Comparison of ENCODE assay signal across 23 cellular contexts in genomic region chr9:111056554-111056953, GRCh38. TPM values are rescaled to one million over a fixed set of nuclear protein-coding genes. Genes with fewer than 3 reads are reported as not detected.
DNase-seq lines count a peak whose midpoint lies in the region; ATAC-seq and TF ChIP-seq lines count a peak whose summit lies in the region.
"Had no signal": no experiment of that assay in that cellular context is flagged by ENCODE, and none has a peak within 500 bp of the region (broad histone marks: within the 10 kb centered on the region; RNA-seq: fewer than 3 reads in every experiment).

No MANE protein-coding gene starts in this region.

- TF ChIP-seq EP300 in gastroesophageal sphincter (IDR thresholded peaks at IDR 0.05), result no peak

- H3K4me1 ChIP-seq in hepatocyte (ENCODE audit: insufficient read depth) (no peaks in the 10 kb centered on the region), gastroesophageal sphincter (no peaks in the 10 kb centered on the region)
- H3K4me1 ChIP-seq: A549 had no signal

- H3K36me3 ChIP-seq in hepatocyte (replicated peaks; ENCODE audit: insufficient read depth, low read depth) (no peaks in the 10 kb centered on the region), gastroesophageal sphincter (no peaks in the 10 kb centered on the region)

- no peak overlapping the region for H2AFZ ChIP-seq in hepatocyte

- 68% methylated on average over 3 of the region's 3 CpGs for WGBS in hepatocyte (ENCODE audit: low lambda C conversion rate, missing lambda C conversion rate)
- WGBS in gastroesophageal sphincter (ENCODE audit: low coverage in 1 of 2), 2 donors, result 36 to 43% methylated on average over 3 of the region's 3 CpGs

- TF ChIP-seq CTCF in AG10803 (conservative IDR thresholded peaks at IDR 0.05; ENCODE audit: low read length), result 0 out of 2 replicates have a peak, but pooled peaks have one; percentile 3
- no peak for TF ChIP-seq CTCF in HFF-Myc (IDR thresholded peaks at IDR 0.05; ENCODE audit: low read depth, low read length, missing control alignments)
- TF ChIP-seq CTCF in cardiac fibroblast (IDR thresholded peaks at IDR 0.05; ENCODE audit: low read depth, low read length), result no peak
- TF ChIP-seq CTCF in hepatocyte (IDR thresholded peaks at IDR 0.05; ENCODE audit: poor library complexity), result no peak
- TF ChIP-seq CTCF in gastroesophageal sphincter (IDR thresholded peaks at IDR 0.05), result no peak

- DNase-seq in AG10803 (ENCODE audit: low read depth), result peak; percentile 88
- DNase-seq in HFF-Myc (ENCODE audit: extremely low read depth, low read depth), result peak; percentile 90
- DNase-seq in cardiac fibroblast (ENCODE audit: low read depth in 2 of 2), result peak; percentile 56 to 68
- no peak for DNase-seq in hepatocyte (ENCODE audit: low spot score)
- no peak for DNase-seq in NOMO-1 (lab: John Stamatoyannopoulos, UW; ENCODE audit: unreplicated experiment in 2 of 2)
- DNase-seq: activated CD4-positive, alpha-beta T cell treated with anti-CD3 and anti-CD28 coated beads for 48 hours; activated CD8-positive, alpha-beta memory T cell treated with anti-CD3 and anti-CD28 coated beads, Interleukin-2, amount 10 ng/mL, durations not matched to agents 7 days and 5 days; GF-D8; Karpas-422; NCI-H1092 treated with DMSO at 0.1 percent for 48 hours; NCI-H524; stimulated activated CD4-positive, alpha-beta T cell treated with anti-CD3 and anti-CD28 coated beads, Interleukin-15, amount 100 ng/mL, for 24 hours; substantia nigra had no signal

- H3K27me3 ChIP-seq in hepatocyte (no peaks in the 10 kb centered on the region), gastroesophageal sphincter (no peaks in the 10 kb centered on the region)

- H3K4me3 ChIP-seq in AG10803 (ENCODE audit: low read length) (0 out of 2 replicates have a peak overlapping the region, but pooled peaks have one; percentile 1), HFF-Myc (replicated peaks; ENCODE audit: low read depth, low read length) (no peak overlapping the region), cardiac fibroblast (replicated peaks in 1 of 2; ENCODE audit: low read depth in 2 of 2, low read length in 2 of 2) (no peak overlapping the region), hepatocyte (no peak overlapping the region), gastroesophageal sphincter (no peak overlapping the region)
- H3K4me3 ChIP-seq: A549, coronary artery, GM12878 had no signal

- H3K79me2 ChIP-seq in hepatocyte, result no peaks in the 10 kb centered on the region

- H3K27ac ChIP-seq in hepatocyte, result peak overlapping the region; percentile 17
- no peak overlapping the region for H3K27ac ChIP-seq in gastroesophageal sphincter
- H3K27ac ChIP-seq: A549, C4-2B, coronary artery, RWPE1 had no signal

- no peaks in the 10 kb centered on the region for H4K20me1 ChIP-seq in hepatocyte (ENCODE audit: insufficient read depth, poor library complexity, severe bottlenecking)

- H3K4me2 ChIP-seq in hepatocyte, result no peak overlapping the region
- H3K4me2 ChIP-seq: A549 had no signal

- H3K9me3 ChIP-seq in hepatocyte (ENCODE audit: low read depth), result no peaks in the 10 kb centered on the region
- H3K9me3 ChIP-seq in gastroesophageal sphincter, result no peaks in the 10 kb centered on the region

- TF ChIP-seq POLR2A in gastroesophageal sphincter (IDR thresholded peaks at IDR 0.05), result no peak

- H3K9me2 ChIP-seq in hepatocyte (replicated peaks; ENCODE audit: insufficient read depth), result no peaks in the 10 kb centered on the region

- ATAC-seq in GM21723 (IDR thresholded peaks at IDR 0.05; ENCODE audit: unreplicated experiment) (no peak), gastroesophageal sphincter (no peak), GM19035 (IDR thresholded peaks at IDR 0.05; ENCODE audit: unreplicated experiment) (no peak)
- ATAC-seq: A549; activated CD8-positive, alpha-beta memory T cell treated with anti-CD3 and anti-CD28 coated beads, Interleukin-2, amount 10 ng/mL, durations not matched to agents 7 days and 5 days; activated naive CD4-positive, alpha-beta T cell treated with anti-CD3 and anti-CD28 coated beads, Interleukin-2, amount 50 U/mL, for 72 hours; GM12878 had no signal

RNA-seq across cellular contexts. Expression of gene LPAR1, which starts 18.3 kb away (rescaled TPM):
- 36.8 and 45.9 TPM in 2 replicates for total RNA-seq in hepatocyte
- 20.2 and 24.2 TPM in 2 replicates for polyA plus RNA-seq in hepatocyte
- 10 to 100 TPM; 27.1 to 65.4 (median 47.6) TPM for total RNA-seq in gastroesophageal sphincter
- total RNA-seq: activated CD8-positive, alpha-beta memory T cell treated with anti-CD3 and anti-CD28 coated beads, Interleukin-2, amount 10 ng/mL, durations not matched to agents 7 days and 5 days; activated naive CD4-positive, alpha-beta T cell treated with anti-CD3 and anti-CD28 coated beads, Interleukin-2, amount 50 U/mL, for 72 hours; activated T-helper 1 cell treated with anti-CD3 and anti-CD28 coated beads, Interleukin-12 subunit alpha, Interleukin-12 subunit beta, Interleukin-2, Interleukin-4 antibody, amounts not matched to agents 30 ng/mL and 10 ng/mL and 1 ng/mL, durations not matched to agents 14 hours and 24 hours and 36 hours had no signal

Comparison
In these comparisons a context has a peak if more than half of its experiments do, and no peak if none do; other contexts are left out.
1. DNase-seq: peak in AG10803 (single experiment), HFF-Myc (single experiment) and cardiac fibroblast (2 of 2); none in hepatocyte (single experiment) and NOMO-1 (0 of 2).